24 cellular contexts compared by ENCODE assay signal in the genomic region with DNA sequence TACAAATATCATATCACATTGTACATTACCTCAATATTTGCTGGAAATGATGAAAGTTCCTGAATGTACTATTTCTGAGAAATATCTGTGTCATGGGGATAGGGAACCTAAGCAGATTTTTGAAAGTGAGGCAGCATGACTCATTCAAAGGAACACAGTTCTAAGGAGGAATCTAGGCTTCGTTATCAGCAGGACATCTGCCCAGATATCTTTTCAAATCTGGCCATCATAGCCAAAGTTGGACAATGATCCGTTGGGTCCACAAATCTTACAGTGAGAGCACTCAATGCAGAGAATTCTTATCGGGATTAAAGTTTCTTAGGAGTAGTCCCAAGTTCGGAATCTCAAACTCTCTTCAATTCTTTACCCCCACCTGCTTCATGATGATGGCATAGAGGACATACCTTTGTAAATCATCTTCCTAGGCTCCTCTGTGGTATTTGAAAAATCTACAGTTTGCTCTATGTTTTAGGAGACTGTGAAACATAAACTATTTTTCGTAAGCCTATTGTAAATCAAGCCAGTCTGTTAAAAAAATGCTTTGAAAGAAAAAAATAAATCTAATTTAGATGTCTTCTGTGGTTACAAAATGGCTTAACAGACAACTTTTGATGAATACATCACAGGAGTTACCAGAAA. TPM values are rescaled to one million over a fixed set of nuclear protein-coding genes. Genes with fewer than 3 reads are reported as not detected.
DNase-seq lines count a peak whose midpoint lies in the region; FAIRE-seq and TF ChIP-seq lines count a peak whose summit lies in the region.
"Had no signal": no experiment of that assay in that cellular context is flagged by ENCODE, and none has a peak within 500 bp of the region (broad histone marks: within the 10 kb centered on the region; RNA-seq: fewer than 3 reads in every experiment).

No MANE protein-coding gene starts in this region.

- H3K9me3 Mint-ChIP-seq in Calu3 (ENCODE audit: low read depth, unreplicated experiment): no peaks in the 10 kb centered on the region
- H3K9me3 Mint-ChIP-seq: activated CD4-positive, alpha-beta memory T cell treated with anti-CD3 and anti-CD28 coated beads for 36 hours; central memory CD8-positive, alpha-beta T cell; neural crest cell; T-helper 1 cell treated with Interleukin-12 subunit alpha and Interleukin-12 subunit beta and Interleukin-4 antibody, amounts not matched to agents 30 μg/mL and 1 μg/mL, for 36 hours had no signal

- TF ChIP-seq CTCF in keratinocyte (optimal IDR thresholded peaks at IDR 0.05 in 1 of 3, IDR thresholded peaks at IDR 0.05 in 1 of 3, conservative IDR thresholded peaks at IDR 0.05 in 1 of 3; ENCODE audit: extremely low read depth in 1 of 3, insufficient read depth in 2 of 3, low read length in 3 of 3): no peak
- no peak for TF ChIP-seq CTCF in kidney (IDR thresholded peaks at IDR 0.05; ENCODE audit: borderline replicate concordance, extremely low read depth, insufficient read depth)
- TF ChIP-seq CTCF in Calu3 (IDR thresholded peaks at IDR 0.05; ENCODE audit: unreplicated experiment): no peak

- H3K4me3 Mint-ChIP-seq in Calu3 (ENCODE audit: low read depth, unreplicated experiment): no peak overlapping the region
- H3K4me3 Mint-ChIP-seq: activated CD4-positive, alpha-beta memory T cell treated with anti-CD3 and anti-CD28 coated beads for 36 hours; central memory CD8-positive, alpha-beta T cell; neural crest cell; T-helper 1 cell treated with Interleukin-12 subunit alpha and Interleukin-12 subunit beta and Interleukin-4 antibody, amounts not matched to agents 30 μg/mL and 1 μg/mL, for 36 hours had no signal

- peaks cover 48% of the 10 kb centered on the region for H3K4me1 Mint-ChIP-seq in Calu3 (ENCODE audit: low read depth, unreplicated experiment)
- H3K4me1 Mint-ChIP-seq: central memory CD8-positive, alpha-beta T cell had no signal

- no peak overlapping the region for H3K27ac Mint-ChIP-seq in Calu3 (ENCODE audit: unreplicated experiment)
- H3K27ac Mint-ChIP-seq: activated CD4-positive, alpha-beta memory T cell treated with anti-CD3 and anti-CD28 coated beads for 36 hours; T-helper 1 cell treated with Interleukin-12 subunit alpha and Interleukin-12 subunit beta and Interleukin-4 antibody, amounts not matched to agents 30 μg/mL and 1 μg/mL, for 36 hours had no signal

- H3K9me3 ChIP-seq in adipocyte (ENCODE audit: control insufficient read depth, low read length) (no peaks in the 10 kb centered on the region), keratinocyte (ENCODE audit: control insufficient read depth, low read depth, low read length) (no peaks in the 10 kb centered on the region), small intestine (ENCODE audit: control insufficient read depth, low read depth) (no peaks in the 10 kb centered on the region), kidney (ENCODE audit: control insufficient read depth in 1 of 2, low read length in 2 of 2) (no peaks in the 10 kb centered on the region)
- H3K9me3 ChIP-seq: BLaER1, gastroesophageal sphincter had no signal

- H3K79me2 ChIP-seq in keratinocyte (ENCODE audit: control insufficient read depth, insufficient read depth, low read length): no peaks in the 10 kb centered on the region

- no peaks in the 10 kb centered on the region for H4K20me1 ChIP-seq in keratinocyte (ENCODE audit: control insufficient read depth, extremely low read depth, insufficient read depth, low read length)
- H4K20me1 ChIP-seq: BLaER1 had no signal

- H3K27me3 ChIP-seq in adipocyte (replicated peaks; ENCODE audit: control insufficient read depth, insufficient read depth, low read length) (no peaks in the 10 kb centered on the region), keratinocyte (ENCODE audit: control insufficient read depth, extremely low read depth, insufficient read depth, low read length) (no peaks in the 10 kb centered on the region), small intestine (ENCODE audit: control insufficient read depth in 2 of 2, insufficient read depth in 2 of 2, low read length in 2 of 2) (no peaks in the 10 kb centered on the region)
- H3K27me3 ChIP-seq: BLaER1, gastroesophageal sphincter had no signal

- H3K36me3 ChIP-seq in adipocyte (ENCODE audit: control insufficient read depth, insufficient read depth, low read length, severe bottlenecking): no peaks in the 10 kb centered on the region
- H3K36me3 ChIP-seq in keratinocyte (ENCODE audit: control insufficient read depth in 2 of 2, extremely low read depth in 1 of 2, insufficient read depth in 2 of 2, low read length in 2 of 2): no peaks in the 10 kb centered on the region
- no peaks in the 10 kb centered on the region for H3K36me3 ChIP-seq in small intestine (ENCODE audit: control insufficient read depth in 2 of 2, insufficient read depth in 2 of 2, low read length in 2 of 2)
- no peaks in the 10 kb centered on the region for H3K36me3 ChIP-seq in kidney (ENCODE audit: control insufficient read depth in 1 of 2, insufficient read depth in 2 of 2, low read length in 2 of 2)
- H3K36me3 ChIP-seq: BLaER1, gastroesophageal sphincter had no signal

- H3K4me1 ChIP-seq in adipocyte (ENCODE audit: control insufficient read depth, insufficient read depth, low read length) (peaks cover 19% of the 10 kb centered on the region), keratinocyte (ENCODE audit: control insufficient read depth, extremely low read depth, insufficient read depth, low read length) (peaks cover 24% of the 10 kb centered on the region), small intestine (ENCODE audit: control insufficient read depth in 2 of 2, insufficient read depth in 1 of 2, low read depth in 1 of 2, low read length in 1 of 2) (peaks cover 9 to 15% of the 10 kb centered on the region in 2 donors), kidney (ENCODE audit: control insufficient read depth in 1 of 2, insufficient read depth in 1 of 2, low read depth in 1 of 2, low read length in 2 of 2) (peaks cover 0 to 10% of the 10 kb centered on the region in 2 donors)
- H3K4me1 ChIP-seq: BLaER1 had no signal

- intact Hi-C loops in kidney (cut with DNase I) (no loop called here), Calu3 (cut with micrococcal nuclease; ENCODE audit: unreplicated experiment) (loop anchor here (5.0 kb wide), 1 partner anchor 40 kb away; no protein-coding TSS in a partner anchor)

- no peak overlapping the region for H3K9ac ChIP-seq in adipocyte (ENCODE audit: low read length)
- H3K9ac ChIP-seq in keratinocyte (ENCODE audit: control insufficient read depth, extremely low read depth, insufficient read depth, low read length): no peak overlapping the region
- no peak overlapping the region for H3K9ac ChIP-seq in kidney (ENCODE audit: low read length in 2 of 2)
- H3K9ac ChIP-seq: BLaER1 had no signal

- H3K36me3 Mint-ChIP-seq in Calu3 (ENCODE audit: insufficient read depth, unreplicated experiment): no peaks in the 10 kb centered on the region
- H3K36me3 Mint-ChIP-seq: activated CD4-positive, alpha-beta memory T cell treated with anti-CD3 and anti-CD28 coated beads for 36 hours had no signal

- H2AFZ ChIP-seq in keratinocyte (ENCODE audit: control insufficient read depth, low read length): no peak overlapping the region

- H3K4me3 ChIP-seq in adipocyte (ENCODE audit: low read length): no peak overlapping the region
- no peak overlapping the region for H3K4me3 ChIP-seq in keratinocyte (ENCODE audit: control insufficient read depth in 2 of 3, extremely low read depth in 1 of 3, insufficient read depth in 2 of 3, low read depth in 1 of 3, low read length in 3 of 3)
- no peak overlapping the region for H3K4me3 ChIP-seq in small intestine (ENCODE audit: low read depth in 1 of 2, low read length in 2 of 2)
- no peak overlapping the region for H3K4me3 ChIP-seq in kidney (ENCODE audit: low read length in 2 of 2)
- H3K4me3 ChIP-seq: BLaER1, gastroesophageal sphincter had no signal

- CTCF ChIA-PET in Calu3 (lab: Charles Lee): no interaction called here

- H3K27me3 Mint-ChIP-seq in Calu3 (ENCODE audit: unreplicated experiment): no peaks in the 10 kb centered on the region
- H3K27me3 Mint-ChIP-seq: activated CD4-positive, alpha-beta memory T cell treated with anti-CD3 and anti-CD28 coated beads for 36 hours had no signal

- H3K27ac ChIP-seq in keratinocyte (ENCODE audit: control insufficient read depth, insufficient read depth, low read length): no peak overlapping the region
- H3K27ac ChIP-seq in small intestine (ENCODE audit: low read depth in 1 of 2, low read length in 1 of 2): peak overlapping the region in 1 of 2 donors; percentile 41
- no peak overlapping the region for H3K27ac ChIP-seq in kidney (ENCODE audit: low read depth in 2 of 2, low read length in 2 of 2)
- H3K27ac ChIP-seq: BLaER1, gastroesophageal sphincter had no signal

- H3K4me2 ChIP-seq in keratinocyte (ENCODE audit: control insufficient read depth, extremely low read depth, insufficient read depth, low read depth, low read length): no peak overlapping the region
- H3K4me2 ChIP-seq: BLaER1 had no signal

- DNase-seq in DMS53 (lab: John Stamatoyannopoulos, UW) (peak; percentile 30), DMS53 treated with DMSO at 0.1 percent for 48 hours (lab: John Stamatoyannopoulos, UW; ENCODE audit: unreplicated experiment) (no peak), adipocyte (ENCODE audit: low read depth) (peak; percentile 22), keratinocyte (ENCODE audit: low read depth, low spot score) (no peak), small intestine (no peak), kidney (no peak), Calu3 (no peak), HK-2 (ENCODE audit: unreplicated experiment) (no peak)
- DNase-seq: 8988T; activated CD4-positive, alpha-beta memory T cell treated with anti-CD3 and anti-CD28 coated beads for 36 hours; activated gamma-delta T cell; activated T-cell treated with anti-CD3 and anti-CD28 coated beads for 4 hours; erythroblast; NCI-H187; NCI-H748 treated with DMSO at 0.1 percent for 48 hours; SIG-M5 had no signal

- no TSS peak for BruUV-seq in Calu3 (replicated peaks; lab: Mats Ljungman, UMichigan)

- WGBS in small intestine, 3 donors: 26 to 71% (median 46%) methylated on average over 5 of the region's 5 CpGs

- FAIRE-seq in keratinocyte (lab: Jason Lieb, UNC) (peak; percentile 60), small intestine (lab: Jason Lieb, UNC) (peak; percentile 23), kidney (lab: Jason Lieb, UNC) (no peak)
- FAIRE-seq: D721Med, G401.6, urothelium cell line had no signal

- dilution Hi-C loops in keratinocyte (cut with MboI; ENCODE audit: extremely low pct_ligation_motif_present, low sequenced_read_pairs): no loop called here

- no peaks in the 10 kb centered on the region for H3K9me1 ChIP-seq in keratinocyte (ENCODE audit: control insufficient read depth, extremely low read depth, insufficient read depth, low read length)

RNA-seq across cellular contexts. Expression of a gene that starts 29.4 kb away (rescaled TPM):
- polyA plus RNA-seq in keratinocyte (0.08 to 0.32 TPM in 2 of 3 replicates, not detected in the other), small intestine (100 to 1,000 TPM; 201 to 828 (median 310) TPM), kidney (ENCODE audit: insufficient read depth, low read depth, low replicate concordance) (295 TPM)
- polyA plus RNA-seq in keratinocyte (2011; ENCODE audit: low read depth): 0.24 TPM
- polyA plus RNA-seq in keratinocyte (2011; cell fraction: cytosol; rRNA removed): 0.13 and 0.18 TPM in 2 replicates
- polyA plus RNA-seq in keratinocyte (2011; cell fraction: nucleus; rRNA removed): 0.11 and 0.32 TPM in 2 replicates
- polyA plus RNA-seq in keratinocyte (2012; ENCODE audit: low replicate concordance): 0.17 TPM in 1 of 2 replicates, not detected in the other
- polyA minus RNA-seq in keratinocyte: not detected in 3 replicates
- polyA minus RNA-seq in keratinocyte (2011; cell fraction: cytosol; rRNA and poly(A)+ RNA removed): not detected
- 0.53 TPM in 1 of 2 replicates, not detected in the other for polyA minus RNA-seq in keratinocyte (2011; cell fraction: nucleus; rRNA and poly(A)+ RNA removed)
- total RNA-seq in kidney (191 TPM), Calu3 (2022) (17.2 and 17.7 TPM in 2 replicates)
- total RNA-seq: activated CD4-positive, alpha-beta memory T cell treated with anti-CD3 and anti-CD28 coated beads for 36 hours had no signal

Comparison
In these comparisons a context has a peak if more than half of its experiments do, and no peak if none do; other contexts are left out.
1. DNase-seq: peak in DMS53 (single experiment) and adipocyte (single experiment); none in DMS53 treated with DMSO at 0.1 percent for 48 hours (single experiment), keratinocyte (single experiment), small intestine (single experiment), kidney (single experiment), Calu3 (single experiment) and HK-2 (single experiment).
2. RNA of a gene that starts 29.4 kb away (polyA plus RNA-seq): 201 to 828 TPM in small intestine and 295 TPM in kidney (single experiment); 0.08 to 0.32 TPM in keratinocyte; every median in the first group is over 100 times any median in the second.